Comparison of ENCODE assay signal across 14 cellular contexts in the genomic region with DNA sequence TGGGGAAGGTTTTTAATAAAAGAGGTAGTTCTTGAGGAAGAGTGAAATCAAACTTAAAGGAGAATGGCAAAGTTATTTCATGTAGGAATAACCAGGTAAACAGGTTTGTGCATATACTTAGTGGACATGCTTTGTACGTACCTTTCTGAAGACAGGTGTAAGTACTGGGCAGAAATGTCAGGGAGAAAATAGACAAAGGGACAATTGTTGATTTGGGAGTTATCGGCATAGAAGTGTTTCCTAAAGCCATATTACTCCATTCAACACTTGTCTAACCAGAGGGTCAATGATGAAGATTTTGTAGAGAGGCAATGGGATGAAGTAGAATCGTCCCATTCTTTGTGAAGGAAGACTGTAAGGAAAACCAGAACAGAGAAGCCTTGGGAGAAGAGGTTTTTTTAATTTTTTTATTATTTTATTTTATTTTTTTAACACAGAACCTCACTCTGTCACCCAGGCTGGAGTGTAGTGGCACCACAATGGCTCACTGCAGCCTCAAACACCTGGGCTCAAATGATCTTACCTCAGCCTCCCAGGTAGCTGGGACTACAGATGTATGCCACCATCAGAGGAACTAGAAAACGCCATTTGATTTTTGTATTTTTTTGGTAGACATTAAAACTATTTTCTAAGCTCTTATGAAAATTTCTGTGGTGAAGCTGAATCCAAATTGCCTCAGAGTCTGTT. TPM values are rescaled to one million over a fixed set of nuclear protein-coding genes. Genes with fewer than 3 reads are reported as not detected.
DNase-seq lines count a peak whose midpoint lies in the region; ATAC-seq, FAIRE-seq and TF ChIP-seq lines count a peak whose summit lies in the region.
"Had no signal": no experiment of that assay in that cellular context is flagged by ENCODE, and none has a peak within 500 bp of the region (broad histone marks: within the 10 kb centered on the region; RNA-seq: fewer than 3 reads in every experiment).

No MANE protein-coding gene starts in this region.

- peaks cover 49 to 58% of the 10 kb centered on the region in 2 donors for H3K4me1 Mint-ChIP-seq in natural killer cell
- H3K4me1 Mint-ChIP-seq in natural killer cell treated with Interleukin-12 subunit alpha and Interleukin-12 subunit beta and Interleukin-15 and Interleukin-18, amount 100 ng/mL, for 72 hours (ENCODE audit: low read depth in 2 of 2) = peaks cover 20 to 28% of the 10 kb centered on the region in 2 donors

- H3K4me1 ChIP-seq in adipocyte (ENCODE audit: control insufficient read depth, insufficient read depth, low read length) = peaks cover 36% of the 10 kb centered on the region

- ATAC-seq in natural killer cell (no peak), left colon (peak; percentile 37)
- ATAC-seq in natural killer cell treated with Interleukin-12 subunit alpha and Interleukin-12 subunit beta and Interleukin-15 and Interleukin-18, amount 100 ng/mL, for 72 hours = no peak

- intact Hi-C loops in natural killer cell (cut with micrococcal nuclease) = loop anchor here (1.0 to 5.0 kb wide), 4 partner anchors 139 to 463 kb away; no protein-coding TSS in a partner anchor
- intact Hi-C loops in left colon (cut with DNase I, micrococcal nuclease) = loop anchor here in 1 of 2 donors (10.0 kb wide), 1 partner anchor 121 kb away; a partner anchor contains a TSS

- no peak for TF ChIP-seq POLR2A in H54 (IDR thresholded peaks at IDR 0.05; ENCODE audit: low read depth, low read length)

- no peaks in the 10 kb centered on the region for H3K36me3 Mint-ChIP-seq in natural killer cell
- H3K36me3 Mint-ChIP-seq in natural killer cell treated with Interleukin-12 subunit alpha and Interleukin-12 subunit beta and Interleukin-15 and Interleukin-18, amount 100 ng/mL, for 72 hours = no peaks in the 10 kb centered on the region

- peak overlapping the region; percentile 16 to 53 for H3K27ac Mint-ChIP-seq in natural killer cell
- no peak overlapping the region for H3K27ac Mint-ChIP-seq in natural killer cell treated with Interleukin-12 subunit alpha and Interleukin-12 subunit beta and Interleukin-15 and Interleukin-18, amount 100 ng/mL, for 72 hours

- H3K27me3 Mint-ChIP-seq in natural killer cell (ENCODE audit: low read depth in 2 of 2) = no peaks in the 10 kb centered on the region
- H3K27me3 Mint-ChIP-seq in natural killer cell treated with Interleukin-12 subunit alpha and Interleukin-12 subunit beta and Interleukin-15 and Interleukin-18, amount 100 ng/mL, for 72 hours = no peaks in the 10 kb centered on the region
- H3K27me3 Mint-ChIP-seq: CD4-positive, alpha-beta T cell had no signal

- no peak for FAIRE-seq in H54 (lab: Jason Lieb, UNC)
- FAIRE-seq: D721Med had no signal

- no peak for DNase-seq in natural killer cell
- no peak for DNase-seq in natural killer cell treated with Interleukin-12 subunit alpha and Interleukin-12 subunit beta and Interleukin-15 and Interleukin-18, amount 100 ng/mL, for 72 hours (ENCODE audit: low spot score)
- no peak for DNase-seq in adipocyte (ENCODE audit: low read depth)
- no peak for DNase-seq in left colon
- no peak for DNase-seq in H54 (ENCODE audit: insufficient read length, low spot score)
- DNase-seq in KG1 (lab: John Stamatoyannopoulos, UW) = no peak
- DNase-seq in NCI-H524 treated with DMSO at 0.1 percent for 48 hours (lab: John Stamatoyannopoulos, UW) = no peak
- no peak for DNase-seq in NCI-H2029 treated with DMSO at 0.1 percent for 48 hours (lab: John Stamatoyannopoulos, UW)
- DNase-seq: CD4-positive, alpha-beta T cell; MG63; NCI-H187; NCI-H510A had no signal

- peak overlapping the region; percentile 54 for H3K9ac ChIP-seq in adipocyte (ENCODE audit: low read length)
- H3K9ac ChIP-seq: KMS-11 had no signal

- H3K9me3 Mint-ChIP-seq in natural killer cell = no peaks in the 10 kb centered on the region
- no peaks in the 10 kb centered on the region for H3K9me3 Mint-ChIP-seq in natural killer cell treated with Interleukin-12 subunit alpha and Interleukin-12 subunit beta and Interleukin-15 and Interleukin-18, amount 100 ng/mL, for 72 hours

- H3K4me3 Mint-ChIP-seq in natural killer cell = no peak overlapping the region
- no peak overlapping the region for H3K4me3 Mint-ChIP-seq in natural killer cell treated with Interleukin-12 subunit alpha and Interleukin-12 subunit beta and Interleukin-15 and Interleukin-18, amount 100 ng/mL, for 72 hours
- H3K4me3 Mint-ChIP-seq: CD4-positive, alpha-beta T cell had no signal

- TF ChIP-seq CTCF in natural killer cell (IDR thresholded peaks at IDR 0.05) = no peak

- H3K9me3 ChIP-seq in adipocyte (ENCODE audit: control insufficient read depth, low read length) = no peaks in the 10 kb centered on the region

- no peaks in the 10 kb centered on the region for H3K27me3 ChIP-seq in adipocyte (replicated peaks; ENCODE audit: control insufficient read depth, insufficient read depth, low read length)
- H3K27me3 ChIP-seq: MG63 had no signal

- H3K36me3 ChIP-seq in adipocyte (ENCODE audit: control insufficient read depth, insufficient read depth, low read length, severe bottlenecking) = no peaks in the 10 kb centered on the region
- H3K36me3 ChIP-seq: MG63 had no signal

- no peak overlapping the region for H3K4me3 ChIP-seq in adipocyte (ENCODE audit: low read length)
- H3K4me3 ChIP-seq: MG63 had no signal

RNA-seq across cellular contexts. Expression of a gene that starts 18.0 kb away (rescaled TPM):
- total RNA-seq in natural killer cell (10 to 100 TPM; 28.6 to 35.4 (median 30.6) TPM), left colon (10 to 100 TPM; 47.4 to 48.4 TPM)
- total RNA-seq in natural killer cell treated with Interleukin-12 subunit alpha and Interleukin-12 subunit beta and Interleukin-15 and Interleukin-18, amount 100 ng/mL, for 72 hours = 10 to 100 TPM; 22.1 to 30.6 TPM

Comparison
In these comparisons a context has a peak if more than half of its experiments do, and no peak if none do; other contexts are left out.
1. H3K27ac Mint-ChIP-seq: peak in natural killer cell (2 of 2); none in natural killer cell treated with Interleukin-12 subunit alpha and Interleukin-12 subunit beta and Interleukin-15 and Interleukin-18, amount 100 ng/mL, for 72 hours (0 of 2).